In the genomic region with DNA sequence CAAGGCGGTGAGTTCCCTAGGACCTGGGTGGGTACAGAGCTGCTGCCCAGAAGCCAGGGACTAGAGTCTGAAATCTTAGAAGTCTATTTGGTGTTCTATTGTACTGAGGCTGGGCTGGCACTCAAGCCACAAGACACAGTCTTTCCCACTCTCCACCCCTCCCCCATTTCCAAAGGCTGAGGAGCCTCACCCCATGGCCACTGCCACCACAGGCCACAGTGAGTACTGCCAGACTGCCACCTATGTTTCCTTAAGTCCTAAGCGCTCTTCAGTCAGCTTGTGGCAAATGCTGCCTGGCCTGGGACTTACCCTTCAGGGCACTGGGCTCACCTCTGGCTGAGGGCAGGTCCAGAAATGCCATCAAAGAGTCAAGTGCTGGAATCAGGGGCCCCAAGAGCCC, we compare ENCODE assay signal across 18 cellular contexts.
DNase-seq lines count a peak whose midpoint lies in the region; ATAC-seq and TF ChIP-seq lines count a peak whose summit lies in the region.
"Had no signal": no experiment of that assay in that cellular context is flagged by ENCODE, and none has a peak within 500 bp of the region (broad histone marks: within the 10 kb centered on the region; RNA-seq: fewer than 3 reads in every experiment).

No MANE protein-coding gene starts in this region.

- H3K27me3 Mint-ChIP-seq in WTC11 (ENCODE audit: low read depth) = no peaks in the 10 kb centered on the region
- H3K27me3 Mint-ChIP-seq: B cell had no signal

- DNase-seq in DMS53 (lab: John Stamatoyannopoulos, UW) (peak; percentile 15), DMS53 treated with DMSO at 0.1 percent for 48 hours (lab: John Stamatoyannopoulos, UW; ENCODE audit: unreplicated experiment) (no peak), H4 (ENCODE audit: low spot score) (peak; percentile 4), WTC11 (ENCODE audit: low spot score) (peak; percentile 43), myocyte (ENCODE audit: low read depth) (peak; percentile 3), NCI-H748 treated with DMSO at 0.1 percent for 48 hours (lab: John Stamatoyannopoulos, UW) (no peak), NCI-H128 (lab: John Stamatoyannopoulos, UW; ENCODE audit: unreplicated experiment) (no peak)
- DNase-seq: CD8-positive, alpha-beta T cell; DMS79 treated with DMSO at 0.1 percent for 48 hours; HFFc6; KBM-7; NCI-H1417; NCI-H1694; NCI-H2029 treated with DMSO at 0.1 percent for 48 hours; NCI-H526 treated with DMSO at 0.1 percent for 48 hours; PC-9; Right ventricle myocardium superior had no signal

- no peak overlapping the region for H3K4me3 Mint-ChIP-seq in WTC11
- H3K4me3 Mint-ChIP-seq: B cell; CD8-positive, alpha-beta T cell; HFFc6 had no signal

- peak; percentile 93 for ATAC-seq in WTC11
- ATAC-seq: CD8-positive, alpha-beta T cell had no signal

- no peaks in the 10 kb centered on the region for H3K36me3 Mint-ChIP-seq in WTC11
- H3K36me3 Mint-ChIP-seq: CD8-positive, alpha-beta T cell had no signal

- no peak for TF ChIP-seq CTCF in WTC11 (IDR thresholded peaks at IDR 0.05)

- H3K4me1 Mint-ChIP-seq in WTC11 = peaks cover 7% of the 10 kb centered on the region
- H3K4me1 Mint-ChIP-seq: B cell had no signal

- CTCF ChIA-PET in WTC11 (lab: Charles Lee) = no interaction called here

- H3K27ac Mint-ChIP-seq in WTC11 = no peak overlapping the region
- H3K27ac Mint-ChIP-seq: B cell; CD8-positive, alpha-beta T cell; HFFc6 had no signal

- 0 out of 2 replicates have a peak, but pooled peaks cover 3% of the 10 kb centered on the region for H3K9me3 Mint-ChIP-seq in WTC11

- POLR2A ChIA-PET in WTC11 (lab: Charles Lee) = no interaction called here

TF ChIP-seq in WTC11, 78 proteins besides CTCF, POLR2A, EP300 and RAD21:
- TF ChIP-seq ETV6 (CRISPR knock-in tag; IDR thresholded peaks at IDR 0.05) = no peak
- no peak for TF ChIP-seq ESRRA (CRISPR knock-in tag; IDR thresholded peaks at IDR 0.05; ENCODE audit: borderline replicate concordance)
- TF ChIP-seq EMX1 (CRISPR knock-in tag; IDR thresholded peaks at IDR 0.05) = no peak
- TF ChIP-seq FOXP1 (CRISPR knock-in tag; IDR thresholded peaks at IDR 0.05; ENCODE audit: borderline replicate concordance) = no peak
- TF ChIP-seq, protein P1, sequence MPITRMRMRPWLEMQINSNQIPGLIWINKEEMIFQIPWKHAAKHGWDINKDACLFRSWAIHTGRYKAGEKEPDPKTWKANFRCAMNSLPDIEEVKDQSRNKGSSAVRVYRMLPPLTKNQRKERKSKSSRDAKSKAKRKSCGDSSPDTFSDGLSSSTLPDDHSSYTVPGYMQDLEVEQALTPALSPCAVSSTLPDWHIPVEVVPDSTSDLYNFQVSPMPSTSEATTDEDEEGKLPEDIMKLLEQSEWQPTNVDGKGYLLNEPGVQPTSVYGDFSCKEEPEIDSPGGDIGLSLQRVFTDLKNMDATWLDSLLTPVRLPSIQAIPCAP (CRISPR knock-in tag; IDR thresholded peaks at IDR 0.05) = no peak
- no peak for TF ChIP-seq GABPB1 (CRISPR knock-in tag; IDR thresholded peaks at IDR 0.05)
- TF ChIP-seq JAZF1 (CRISPR knock-in tag; IDR thresholded peaks at IDR 0.05) = no peak

Comparison
In these comparisons a context has a peak if more than half of its experiments do, and no peak if none do; other contexts are left out.
1. DNase-seq: peak in DMS53 (single experiment), H4 (single experiment), WTC11 (single experiment) and myocyte (single experiment); none in DMS53 treated with DMSO at 0.1 percent for 48 hours (single experiment), NCI-H748 treated with DMSO at 0.1 percent for 48 hours (single experiment) and NCI-H128 (single experiment).